ENCODE assay signal across 22 cellular contexts in genomic region chr1:145901312-145902021, GRCh38. TPM values are rescaled to one million over a fixed set of nuclear protein-coding genes. Genes with fewer than 3 reads are reported as not detected.
DNase-seq lines count a peak whose midpoint lies in the region; ATAC-seq, FAIRE-seq and TF ChIP-seq lines count a peak whose summit lies in the region.
"Had no signal": no experiment of that assay in that cellular context is flagged by ENCODE, and none has a peak within 500 bp of the region (broad histone marks: within the 10 kb centered on the region; RNA-seq: fewer than 3 reads in every experiment).

No MANE protein-coding gene starts in this region.

- 0 out of 4 replicates have a peak, but pooled peaks of 1 of the 2 experiments have one; percentile 9 for TF ChIP-seq RAD21 in K562 (CRISPR knock-in tag; conservative IDR thresholded peaks at IDR 0.05 in 1 of 2, IDR thresholded peaks at IDR 0.05 in 1 of 2)

- H3K79me2 ChIP-seq in MM.1S (ENCODE audit: low read length): no peaks in the 10 kb centered on the region
- H3K79me2 ChIP-seq in K562 (ENCODE audit: control insufficient read depth, insufficient read depth, low read length): no peaks in the 10 kb centered on the region

- no peaks in the 10 kb centered on the region for H3F3A ChIP-seq in MM.1S (ENCODE audit: insufficient read depth, low read length)

- H3K36me3 ChIP-seq in MM.1S (replicated peaks; ENCODE audit: insufficient read depth, low read length) (no peaks in the 10 kb centered on the region), K562 (ENCODE audit: control insufficient read depth, insufficient read depth, low read length) (no peaks in the 10 kb centered on the region)
- H3K36me3 ChIP-seq: breast epithelium, HAP-1, ovary, thyroid gland had no signal

- no peaks in the 10 kb centered on the region for H3K36me3 Mint-ChIP-seq in nephron progenitor cell (ENCODE audit: low read depth)

- H3K27me3 ChIP-seq in MM.1S (replicated peaks; ENCODE audit: insufficient read depth, low read length) (no peaks in the 10 kb centered on the region), K562 (ENCODE audit: control insufficient read depth in 2 of 2, insufficient read depth in 2 of 2, low read length in 2 of 2) (no peaks in the 10 kb centered on the region)
- H3K27me3 ChIP-seq: breast epithelium, ovary, thyroid gland had no signal

- H2AFZ ChIP-seq in MM.1S (ENCODE audit: low read length) (no peak overlapping the region), K562 (ENCODE audit: low read depth, low read length) (no peak overlapping the region)

- H3K4me2 ChIP-seq in MM.1S (ENCODE audit: low read depth, low read length) (no peak overlapping the region), K562 (ENCODE audit: insufficient read depth, low read length) (no peak overlapping the region)

- no peaks in the 10 kb centered on the region for H3K9me3 Mint-ChIP-seq in nephron progenitor cell
- H3K9me3 Mint-ChIP-seq: activated CD8-positive, alpha-beta T cell treated with anti-CD3 and anti-CD28 coated beads for 36 hours; activated naive CD4-positive, alpha-beta T cell treated with anti-CD3 and anti-CD28 coated beads for 36 hours; nephron had no signal

- no peaks in the 10 kb centered on the region for H4K20me1 ChIP-seq in MM.1S (ENCODE audit: insufficient read depth, low read length)
- no peaks in the 10 kb centered on the region for H4K20me1 ChIP-seq in K562 (replicated peaks; ENCODE audit: control insufficient read depth, insufficient read depth, low read length)

- no peak for TF ChIP-seq POLR2A in K562 (conservative IDR thresholded peaks at IDR 0.05)

- intact Hi-C loops in K562 (cut with micrococcal nuclease) (no loop called here), head of caudate nucleus (cut with DNase I) (no loop called here)

- 43% methylated on average over 12 of the region's 12 CpGs for WGBS in K562 (ENCODE audit: insufficient coverage, low coverage, missing lambda C conversion rate)

- H3K9me1 ChIP-seq in K562 (ENCODE audit: control insufficient read depth, insufficient read depth, low read length): no peaks in the 10 kb centered on the region

- H3K4me3 Mint-ChIP-seq in nephron progenitor cell: no peak overlapping the region
- H3K4me3 Mint-ChIP-seq: activated CD8-positive, alpha-beta T cell treated with anti-CD3 and anti-CD28 coated beads for 36 hours; activated naive CD4-positive, alpha-beta T cell treated with anti-CD3 and anti-CD28 coated beads for 36 hours; nephron had no signal

- CTCF ChIA-PET in K562 (lab: Yijun Ruan, JAX; ENCODE audit: low intra/inter-chr PET ratio): no interaction called here

- peak; percentile 57 for ATAC-seq in K562
- ATAC-seq: activated CD8-positive, alpha-beta T cell treated with anti-CD3 and anti-CD28 coated beads for 36 hours; left colon had no signal

- H3K27ac Mint-ChIP-seq in nephron progenitor cell: peak overlapping the region; percentile 15
- H3K27ac Mint-ChIP-seq: activated CD8-positive, alpha-beta T cell treated with anti-CD3 and anti-CD28 coated beads for 36 hours; activated naive CD4-positive, alpha-beta T cell treated with anti-CD3 and anti-CD28 coated beads for 36 hours; nephron had no signal

- H3K9ac ChIP-seq in MM.1S (ENCODE audit: low read length) (no peak overlapping the region), K562 (ENCODE audit: insufficient read depth in 1 of 2, low read depth in 2 of 2, low read length in 2 of 2) (no peak overlapping the region)

- peaks cover 17% of the 10 kb centered on the region for H3K27me3 Mint-ChIP-seq in nephron progenitor cell (ENCODE audit: low read depth, poor library complexity)
- H3K27me3 Mint-ChIP-seq: activated CD8-positive, alpha-beta T cell treated with anti-CD3 and anti-CD28 coated beads for 36 hours had no signal

- H3K4me1 Mint-ChIP-seq in nephron progenitor cell: peaks cover 33% of the 10 kb centered on the region
- H3K4me1 Mint-ChIP-seq: nephron had no signal

- no peaks in the 10 kb centered on the region for H3K9me2 ChIP-seq in MM.1S (replicated peaks; ENCODE audit: insufficient read depth, low read length)

- POLR2A ChIA-PET in K562 (lab: Yijun Ruan, JAX): interaction anchor here (0.7 to 0.9 kb wide), 2 partner anchors 22 to 81 kb away, joined by 3 read pairs; no protein-coding TSS in a partner anchor

- TF ChIP-seq CTCF in D721Med (IDR thresholded peaks at IDR 0.05; ENCODE audit: insufficient read depth, missing control alignments) (peak; percentile 3), MM.1S (IDR thresholded peaks at IDR 0.05; ENCODE audit: low read length) (0 out of 2 replicates have a peak, but pooled peaks have one; percentile 4), K562 (IDR thresholded peaks at IDR 0.05 in 2 of 3, conservative IDR thresholded peaks at IDR 0.05 in 1 of 3; ENCODE audit: insufficient read depth in 2 of 3, low read depth in 1 of 3, low read length in 3 of 3) (peak; percentile 24 to 41 (median 40); a peak in 3 of 6 replicates), nephron progenitor cell (IDR thresholded peaks at IDR 0.05) (no peak)

- H3K4me3 ChIP-seq in MM.1S (ENCODE audit: low read length) (no peak overlapping the region), K562 (no peak overlapping the region)
- H3K4me3 ChIP-seq: breast epithelium, HAP-1, ovary, thyroid gland had no signal

- no peak for DNase-seq in D721Med (ENCODE audit: insufficient read length, low spot score)
- DNase-seq in MM.1S: no peak
- DNase-seq in K562 (ENCODE audit: extremely low read depth in 1 of 4, low spot score in 3 of 4): peak in 1 of 4 experiments; percentile 26
- no peak for DNase-seq in nephron progenitor cell
- no peak for DNase-seq in stimulated activated CD4-positive, alpha-beta T cell treated with anti-CD3 and anti-CD28 coated beads, Interleukin-12 subunit alpha, Interleukin-12 subunit beta, amount 100 ng/mL, for 4 hours
- no peak for DNase-seq in DMS153 (lab: John Stamatoyannopoulos, UW)
- DNase-seq in head of caudate nucleus: no peak
- DNase-seq: activated CD8-positive, alpha-beta memory T cell treated with anti-CD3 and anti-CD28 coated beads, Interleukin-2, amount 50 U/mL, for 48 hours; activated CD8-positive, alpha-beta T cell treated with anti-CD3 and anti-CD28 coated beads for 36 hours; activated naive CD4-positive, alpha-beta T cell treated with anti-CD3 and anti-CD28 coated beads for 36 hours; left colon; NCI-H1092 treated with DMSO at 0.1 percent for 48 hours; NCI-H187; NCI-H510A; OCI-M1; ovary; retina; thyroid gland had no signal

- TF ChIP-seq EP300 in K562 (IDR thresholded peaks at IDR 0.05; ENCODE audit: low read length): no peak

- FAIRE-seq in D721Med (lab: Jason Lieb, UNC) (no peak), K562 (lab: Jason Lieb, UNC) (no peak)
- FAIRE-seq: endothelial cell of umbilical vein had no signal

- H3K4me1 ChIP-seq in MM.1S (ENCODE audit: low read length): no peaks in the 10 kb centered on the region
- peaks cover 3 to 12% of the 10 kb centered on the region in 2 experiments; a peak in 4 of 5 replicates for H3K4me1 ChIP-seq in K562 (replicated peaks in 1 of 2; ENCODE audit: control insufficient read depth in 2 of 2, insufficient read depth in 2 of 2, low read length in 2 of 2)
- H3K4me1 ChIP-seq: breast epithelium, HAP-1, thyroid gland had no signal

- no TSS peak for BruUV-seq in K562 (replicated peaks; lab: Mats Ljungman, UMichigan)

- H3K9me3 ChIP-seq in MM.1S (replicated peaks; ENCODE audit: insufficient read depth, low read length) (no peaks in the 10 kb centered on the region), K562 (replicated peaks; ENCODE audit: control insufficient read depth, insufficient read depth, low read depth, low read length) (no peaks in the 10 kb centered on the region)
- H3K9me3 ChIP-seq: breast epithelium, HAP-1, ovary, thyroid gland had no signal

- H3K27ac ChIP-seq in MM.1S (ENCODE audit: low read length): no peak overlapping the region
- H3K27ac ChIP-seq in K562 (ENCODE audit: extremely low read depth, low read depth, low read length): no peak overlapping the region
- H3K27ac ChIP-seq: breast epithelium, ovary, thyroid gland had no signal

- in situ Hi-C loops in K562 (cut with MboI): no loop called here

RNA-seq across cellular contexts. Expression of gene ITGA10, which starts 8.4 kb away (rescaled TPM):
- total RNA-seq in K562 (2011; cell fraction: chromatin; rRNA removed; ENCODE audit: low replicate concordance): 0.25 and 1.3 TPM in 2 replicates
- 0.39 and 0.83 TPM in 2 replicates for total RNA-seq in K562 (2011; cell fraction: nucleolus; rRNA removed)
- total RNA-seq in K562 (2011; cell fraction: nucleoplasm; rRNA removed): 0.59 and 0.99 TPM in 2 replicates
- total RNA-seq in K562 (2014; rRNA removed) (0.05 TPM in 1 of 2 replicates, not detected in the other), K562 (2014; rRNA removed; fragmentation: Illumina TruSeq; extraction: Trizol) (0.11 and 0.35 TPM in 2 replicates), K562 (2015; rRNA removed; fragmentation: Illumina TruSeq; extraction: Trizol) (0.08 and 0.14 TPM in 2 replicates), K562 (2021) (0.09 and 0.20 TPM in 2 replicates)
- polyA plus RNA-seq in K562 (2011; rRNA removed) (0.14 and 0.26 TPM in 2 replicates), K562 (2014; fragmentation: Illumina TruSeq; extraction: Trizol) (0.06 and 0.09 TPM in 2 replicates), K562 (2014; fragmentation: Nextera tagmentation; extraction: Ambion mirVana) (under 1 TPM; 0.08 TPM), K562 (2014; rRNA removed) (0.01 and 0.65 TPM in 2 replicates)
- 0.04 and 0.09 TPM in 2 replicates for polyA plus RNA-seq in K562 (2011; cell fraction: cytosol; rRNA removed)
- 0.60 and 0.87 TPM in 2 replicates for polyA plus RNA-seq in K562 (2011; cell fraction: nucleus; rRNA removed)
- 0.14 and 0.21 TPM in 2 replicates for polyA plus RNA-seq in K562 (2012)
- polyA minus RNA-seq in K562 (2011; rRNA and poly(A)+ RNA removed): 0.06 TPM in 1 of 2 replicates, not detected in the other
- polyA minus RNA-seq in K562 (2011; cell fraction: cytosol; rRNA and poly(A)+ RNA removed): not detected in 2 replicates
- 0.13 TPM in 1 of 2 replicates, not detected in the other for polyA minus RNA-seq in K562 (2011; cell fraction: nucleus; rRNA and poly(A)+ RNA removed)

RNA-seq across cellular contexts. Expression of gene ANKRD35, which starts 15.8 kb away (rescaled TPM):
- not detected in 2 replicates for total RNA-seq in K562 (2011; cell fraction: chromatin; rRNA removed; ENCODE audit: low replicate concordance)
- not detected in 2 replicates for total RNA-seq in K562 (2011; cell fraction: nucleolus; rRNA removed)
- total RNA-seq in K562 (2011; cell fraction: nucleoplasm; rRNA removed): not detected in 2 replicates
- total RNA-seq in K562 (2014; rRNA removed) (0.12 and 0.14 TPM in 2 replicates), K562 (2014; rRNA removed; fragmentation: Illumina TruSeq; extraction: Trizol) (0.07 TPM in 1 of 2 replicates, not detected in the other), K562 (2015; rRNA removed; fragmentation: Illumina TruSeq; extraction: Trizol) (0.08 TPM in 1 of 2 replicates, not detected in the other), K562 (2021) (0.07 TPM in 1 of 2 replicates, not detected in the other)
- polyA plus RNA-seq in K562 (2011; rRNA removed) (not detected in 2 replicates), K562 (2014; fragmentation: Illumina TruSeq; extraction: Trizol) (0.07 TPM in 1 of 2 replicates, not detected in the other), K562 (2014; fragmentation: Nextera tagmentation; extraction: Ambion mirVana) (not detected), K562 (2014; rRNA removed) (0.07 TPM in 1 of 2 replicates, not detected in the other)
- 0.04 TPM in 1 of 2 replicates, not detected in the other for polyA plus RNA-seq in K562 (2011; cell fraction: cytosol; rRNA removed)
- 0.04 TPM in 1 of 2 replicates, not detected in the other for polyA plus RNA-seq in K562 (2011; cell fraction: nucleus; rRNA removed)
- polyA plus RNA-seq in K562 (2012): 0.07 and 0.08 TPM in 2 replicates
- not detected in 2 replicates for polyA minus RNA-seq in K562 (2011; rRNA and poly(A)+ RNA removed)
- not detected in 2 replicates for polyA minus RNA-seq in K562 (2011; cell fraction: cytosol; rRNA and poly(A)+ RNA removed)
- not detected in 2 replicates for polyA minus RNA-seq in K562 (2011; cell fraction: nucleus; rRNA and poly(A)+ RNA removed)

RNA-seq across cellular contexts. Expression of gene PEX11B, which starts 17.1 kb away (rescaled TPM):
- 12.2 and 19.4 TPM in 2 replicates for total RNA-seq in K562 (2011; cell fraction: chromatin; rRNA removed; ENCODE audit: low replicate concordance)
- total RNA-seq in K562 (2011; cell fraction: nucleolus; rRNA removed): 6.8 and 8.4 TPM in 2 replicates
- 14.8 and 21.1 TPM in 2 replicates for total RNA-seq in K562 (2011; cell fraction: nucleoplasm; rRNA removed)
- total RNA-seq in K562 (2014; rRNA removed) (13.2 and 18.8 TPM in 2 replicates), K562 (2014; rRNA removed; fragmentation: Illumina TruSeq; extraction: Trizol) (16.9 and 18.1 TPM in 2 replicates), K562 (2015; rRNA removed; fragmentation: Illumina TruSeq; extraction: Trizol) (18.5 and 18.6 TPM in 2 replicates), K562 (2021) (18.9 and 21.2 TPM in 2 replicates)
- polyA plus RNA-seq in K562 (2011; rRNA removed) (60.0 and 60.3 TPM in 2 replicates), K562 (2014; fragmentation: Illumina TruSeq; extraction: Trizol) (24.6 and 26.3 TPM in 2 replicates), K562 (2014; fragmentation: Nextera tagmentation; extraction: Ambion mirVana) (10 to 100 TPM; 42.3 to 52.7 TPM), K562 (2014; rRNA removed) (21.7 and 23.4 TPM in 2 replicates)
- 22.5 and 45.5 TPM in 2 replicates for polyA plus RNA-seq in K562 (2011; cell fraction: cytosol; rRNA removed)
- 18.3 and 30.9 TPM in 2 replicates for polyA plus RNA-seq in K562 (2011; cell fraction: nucleus; rRNA removed)
- polyA plus RNA-seq in K562 (2012): 26.1 and 28.8 TPM in 2 replicates
- polyA minus RNA-seq in K562 (2011; rRNA and poly(A)+ RNA removed): 18.8 and 21.3 TPM in 2 replicates
- polyA minus RNA-seq in K562 (2011; cell fraction: cytosol; rRNA and poly(A)+ RNA removed): 10.7 and 11.7 TPM in 2 replicates
- polyA minus RNA-seq in K562 (2011; cell fraction: nucleus; rRNA and poly(A)+ RNA removed): 5.0 and 6.7 TPM in 2 replicates

RNA-seq across cellular contexts. Expression of gene RBM8A, which starts 25.8 kb away (rescaled TPM):
- 63.9 and 101 TPM in 2 replicates for total RNA-seq in K562 (2011; cell fraction: chromatin; rRNA removed; ENCODE audit: low replicate concordance)
- 34.0 and 44.1 TPM in 2 replicates for total RNA-seq in K562 (2011; cell fraction: nucleolus; rRNA removed)
- 61.8 and 68.6 TPM in 2 replicates for total RNA-seq in K562 (2011; cell fraction: nucleoplasm; rRNA removed)
- 235 and 257 TPM in 2 replicates for total RNA-seq in K562 (2014; rRNA removed)
- total RNA-seq in K562 (2014; rRNA removed; fragmentation: Illumina TruSeq; extraction: Trizol): 228 and 266 TPM in 2 replicates
- 283 and 291 TPM in 2 replicates for total RNA-seq in K562 (2015; rRNA removed; fragmentation: Illumina TruSeq; extraction: Trizol)
- total RNA-seq in K562 (2021): 206 and 215 TPM in 2 replicates
- polyA plus RNA-seq in K562 (2011; rRNA removed): 152 and 225 TPM in 2 replicates
- polyA plus RNA-seq in K562 (2011; cell fraction: cytosol; rRNA removed): 67.1 and 160 TPM in 2 replicates
- polyA plus RNA-seq in K562 (2011; cell fraction: nucleus; rRNA removed): 67.1 and 106 TPM in 2 replicates
- polyA plus RNA-seq in K562 (2012): 172 and 328 TPM in 2 replicates
- polyA plus RNA-seq in K562 (2014; fragmentation: Illumina TruSeq; extraction: Trizol): 240 and 324 TPM in 2 replicates
- 1,000 to 10,000 TPM in 1 of 2 experiments, 100 to 1,000 TPM in 1; 763 to 1,035 TPM for polyA plus RNA-seq in K562 (2014; fragmentation: Nextera tagmentation; extraction: Ambion mirVana)
- 301 and 311 TPM in 2 replicates for polyA plus RNA-seq in K562 (2014; rRNA removed)
- polyA minus RNA-seq in K562 (2011; rRNA and poly(A)+ RNA removed): 126 and 166 TPM in 2 replicates
- 31.0 and 43.5 TPM in 2 replicates for polyA minus RNA-seq in K562 (2011; cell fraction: cytosol; rRNA and poly(A)+ RNA removed)
- 26.1 and 42.1 TPM in 2 replicates for polyA minus RNA-seq in K562 (2011; cell fraction: nucleus; rRNA and poly(A)+ RNA removed)

RNA-seq across cellular contexts. Expression of gene PIAS3, which starts 42.6 kb away (rescaled TPM):
- 64.2 and 113 TPM in 2 replicates for total RNA-seq in K562 (2011; cell fraction: chromatin; rRNA removed; ENCODE audit: low replicate concordance)
- 40.4 and 44.0 TPM in 2 replicates for total RNA-seq in K562 (2011; cell fraction: nucleolus; rRNA removed)
- total RNA-seq in K562 (2011; cell fraction: nucleoplasm; rRNA removed): 64.8 and 79.1 TPM in 2 replicates
- total RNA-seq in K562 (2014; rRNA removed) (7.9 and 10.4 TPM in 2 replicates), K562 (2014; rRNA removed; fragmentation: Illumina TruSeq; extraction: Trizol) (6.0 and 6.9 TPM in 2 replicates), K562 (2015; rRNA removed; fragmentation: Illumina TruSeq; extraction: Trizol) (7.4 and 7.5 TPM in 2 replicates), K562 (2021) (15.7 and 17.7 TPM in 2 replicates)
- polyA plus RNA-seq in K562 (2011; rRNA removed) (8.5 and 16.5 TPM in 2 replicates), K562 (2014; fragmentation: Illumina TruSeq; extraction: Trizol) (22.6 and 25.6 TPM in 2 replicates), K562 (2014; fragmentation: Nextera tagmentation; extraction: Ambion mirVana) (1 to 10 TPM; 1.1 to 1.5 TPM), K562 (2014; rRNA removed) (14.3 and 16.2 TPM in 2 replicates)
- polyA plus RNA-seq in K562 (2011; cell fraction: cytosol; rRNA removed): 14.3 and 15.1 TPM in 2 replicates
- polyA plus RNA-seq in K562 (2011; cell fraction: nucleus; rRNA removed): 72.5 and 78.3 TPM in 2 replicates
- polyA plus RNA-seq in K562 (2012): 16.7 and 21.4 TPM in 2 replicates
- 6.3 and 7.1 TPM in 2 replicates for polyA minus RNA-seq in K562 (2011; rRNA and poly(A)+ RNA removed)
- 10.6 and 12.4 TPM in 2 replicates for polyA minus RNA-seq in K562 (2011; cell fraction: cytosol; rRNA and poly(A)+ RNA removed)
- polyA minus RNA-seq in K562 (2011; cell fraction: nucleus; rRNA and poly(A)+ RNA removed): 10.9 and 17.9 TPM in 2 replicates
